27 cellular contexts compared by ENCODE assay signal in genomic region chr4:141328550-141329173, GRCh38.
A peak's percentile ranks its signal among the peaks of the same experiment; 100 is the strongest.
DNase-seq lines count a peak whose midpoint lies in the region; ATAC-seq, FAIRE-seq and TF ChIP-seq lines count a peak whose summit lies in the region.
"Had no signal": no experiment of that assay in that cellular context is flagged by ENCODE, and none has a peak within 500 bp of the region (broad histone marks: within the 10 kb centered on the region; RNA-seq: fewer than 3 reads in every experiment).

No MANE protein-coding gene starts in this region.

- CTCF ChIA-PET in PC-9 (lab: Charles Lee): no interaction called here
- CTCF ChIA-PET in activated CD4-positive, alpha-beta T cell treated with anti-CD3 and anti-CD28 coated beads for 36 hours (lab: Charles Lee): interaction anchor here (0.9 kb wide), 1 partner anchor 22 kb away, joined by 3 read pairs; no protein-coding TSS in a partner anchor

- H3K27me3 ChIP-seq in BLaER1 treated with 17β-estradiol and CSF1 and Interleukin-3, amounts not matched to agents 10 nM and 100 nM: no peaks in the 10 kb centered on the region
- H3K27me3 ChIP-seq in PC-9 (ENCODE audit: insufficient read depth, low read depth) (no peaks in the 10 kb centered on the region), fibroblast of lung (ENCODE audit: control insufficient read depth, insufficient read depth, low read length) (no peaks in the 10 kb centered on the region), pancreas (no peaks in the 10 kb centered on the region), SJCRH30 (no peaks in the 10 kb centered on the region)
- H3K27me3 ChIP-seq: adrenal gland, MG63, right atrium auricular region had no signal

- H3K9me3 ChIP-seq in BLaER1 treated with 17β-estradiol and CSF1 and Interleukin-3, amounts not matched to agents 10 nM and 100 nM (replicated peaks in 1 of 11): peaks cover 4 to 50% (median 18%) of the 10 kb centered on the region in 11 experiments; a peak in 18 of 22 replicates
- H3K9me3 ChIP-seq in PC-9 (ENCODE audit: insufficient read depth, low read depth): no peaks in the 10 kb centered on the region
- H3K9me3 ChIP-seq in fibroblast of lung (ENCODE audit: control insufficient read depth, insufficient read depth, low read depth, low read length): no peaks in the 10 kb centered on the region
- H3K9me3 ChIP-seq in pancreas: no peaks in the 10 kb centered on the region
- H3K9me3 ChIP-seq in SJCRH30 (replicated peaks): no peaks in the 10 kb centered on the region
- H3K9me3 ChIP-seq: adrenal gland, MG63, right atrium auricular region, thoracic aorta had no signal

- no peak for TF ChIP-seq CTCF in PC-9 (conservative IDR thresholded peaks at IDR 0.05)
- TF ChIP-seq CTCF in fibroblast of lung (conservative IDR thresholded peaks at IDR 0.05 in 1 of 2, IDR thresholded peaks at IDR 0.05 in 1 of 2; ENCODE audit: low read depth in 1 of 2, low read length in 2 of 2): no peak
- no peak for TF ChIP-seq CTCF in pancreas (IDR thresholded peaks at IDR 0.05)

- H3K36me3 Mint-ChIP-seq in activated CD4-positive, alpha-beta T cell treated with anti-CD3 and anti-CD28 coated beads for 36 hours (ENCODE audit: low read depth): no peaks in the 10 kb centered on the region
- H3K36me3 Mint-ChIP-seq: naive B cell had no signal

- no peak for FAIRE-seq in pancreas (lab: Jason Lieb, UNC)
- FAIRE-seq: kidney had no signal

- peaks cover 28 to 78% (median 43%) of the 10 kb centered on the region in 10 experiments for H3K4me1 ChIP-seq in BLaER1 treated with 17β-estradiol and CSF1 and Interleukin-3, amounts not matched to agents 10 nM and 100 nM
- peaks cover 28% of the 10 kb centered on the region for H3K4me1 ChIP-seq in PC-9 (replicated peaks; ENCODE audit: insufficient read depth)
- no peaks in the 10 kb centered on the region for H3K4me1 ChIP-seq in fibroblast of lung (ENCODE audit: control insufficient read depth, extremely low read depth, insufficient read depth, low read length)
- peaks cover 11 to 33% (median 21%) of the 10 kb centered on the region in 3 donors for H3K4me1 ChIP-seq in pancreas
- H3K4me1 ChIP-seq in SJCRH30: no peaks in the 10 kb centered on the region
- H3K4me1 ChIP-seq: right atrium auricular region had no signal

- H3K36me3 ChIP-seq in BLaER1 treated with 17β-estradiol and CSF1 and Interleukin-3, amounts not matched to agents 10 nM and 100 nM: 0 out of 22 replicates have a peak, but pooled peaks cover 0 to 5% (median 0%) of the 10 kb centered on the region in 11 experiments
- H3K36me3 ChIP-seq in PC-9 (ENCODE audit: low read depth) (no peaks in the 10 kb centered on the region), fibroblast of lung (ENCODE audit: control insufficient read depth, insufficient read depth, low read length) (no peaks in the 10 kb centered on the region), pancreas (peaks cover 0 to under 1% (median 0%) of the 10 kb centered on the region in 3 donors), SJCRH30 (no peaks in the 10 kb centered on the region)
- H3K36me3 ChIP-seq: adrenal gland, MG63, right atrium auricular region, thoracic aorta had no signal

- intact Hi-C loops in PC-9 (cut with micrococcal nuclease; ENCODE audit: unreplicated experiment) (no loop called here), pancreas (cut with DNase I) (no loop called here)
- intact Hi-C loops in activated CD4-positive, alpha-beta T cell treated with anti-CD3 and anti-CD28 coated beads for 36 hours (cut with DNase I, micrococcal nuclease): no loop called here

- H3K4me1 Mint-ChIP-seq in activated CD4-positive, alpha-beta T cell treated with anti-CD3 and anti-CD28 coated beads for 36 hours: no peaks in the 10 kb centered on the region

- no peaks in the 10 kb centered on the region for H4K20me1 ChIP-seq in BLaER1 treated with 17β-estradiol and CSF1 and Interleukin-3, amounts not matched to agents 10 nM and 100 nM
- H4K20me1 ChIP-seq in PC-9 (ENCODE audit: insufficient read depth): no peaks in the 10 kb centered on the region
- no peaks in the 10 kb centered on the region for H4K20me1 ChIP-seq in fibroblast of lung (ENCODE audit: control insufficient read depth, extremely low read depth, insufficient read depth, low read length)

- H3F3A ChIP-seq in PC-9 (ENCODE audit: insufficient read depth, low read depth): peaks cover 19% of the 10 kb centered on the region

- H3K9me3 Mint-ChIP-seq in activated CD4-positive, alpha-beta T cell treated with anti-CD3 and anti-CD28 coated beads for 36 hours (ENCODE audit: low read depth): no peaks in the 10 kb centered on the region
- H3K9me3 Mint-ChIP-seq: endodermal cell, naive B cell had no signal

- H3K79me2 ChIP-seq in PC-9 (ENCODE audit: low read depth) (no peaks in the 10 kb centered on the region), fibroblast of lung (ENCODE audit: control insufficient read depth, insufficient read depth, low read length) (no peaks in the 10 kb centered on the region)

- no peak overlapping the region for H3K4me3 ChIP-seq in BLaER1 treated with 17β-estradiol and CSF1 and Interleukin-3, amounts not matched to agents 10 nM and 100 nM
- H3K4me3 ChIP-seq in PC-9: no peak overlapping the region
- no peak overlapping the region for H3K4me3 ChIP-seq in fibroblast of lung (replicated peaks in 1 of 4; ENCODE audit: control extremely low read depth in 1 of 4, insufficient read depth in 1 of 4, low read depth in 3 of 4, low read length in 4 of 4)
- H3K4me3 ChIP-seq in pancreas: peak overlapping the region in 1 of 4 donors; percentile 58
- no peak overlapping the region for H3K4me3 ChIP-seq in SJCRH30
- H3K4me3 ChIP-seq: adrenal gland, MG63, right atrium auricular region, SK-N-MC, thoracic aorta had no signal

- DNase-seq in PC-9 (peak in 1 of 2 experiments; percentile 55), fibroblast of lung (ENCODE audit: low read depth in 2 of 2) (no peak), pancreas (no peak), LoVo (ENCODE audit: low spot score) (no peak), SJCRH30 (no peak)
- DNase-seq in activated CD4-positive, alpha-beta T cell treated with anti-CD3 and anti-CD28 coated beads for 36 hours: no peak
- DNase-seq: activated CD4-positive, alpha-beta T cell treated with anti-CD3 and anti-CD28 coated beads for 48 hours; activated naive CD4-positive, alpha-beta T cell; activated T-cell treated with anti-CD3 and anti-CD28 coated beads, Interleukin-2, amount 50 U/mL, for 48 hours; cortex of kidney; endodermal cell; kidney; MG63; naive B cell; NCI-H1417 treated with DMSO at 0.1 percent for 48 hours; NCI-H510A treated with DMSO at 0.1 percent for 48 hours; occipital lobe; stimulated activated CD4-positive, alpha-beta T cell treated with anti-CD3 and anti-CD28 coated beads, Interleukin-12 subunit alpha, Interleukin-12 subunit beta, amount 100 ng/mL, for 4 hours; stimulated activated CD4-positive, alpha-beta T cell treated with anti-CD3 and anti-CD28 coated beads, Interleukin-4, amount 100 ng/mL, for 24 hours; stimulated activated naive CD4-positive, alpha-beta T cell had no signal

- H2AFZ ChIP-seq in PC-9 (no peak overlapping the region), fibroblast of lung (ENCODE audit: low read length) (no peak overlapping the region)

- peak overlapping the region; percentile 74 to 94 (median 86) for H3K27ac ChIP-seq in BLaER1 treated with 17β-estradiol and CSF1 and Interleukin-3, amounts not matched to agents 10 nM and 100 nM
- H3K27ac ChIP-seq in PC-9: peak overlapping the region; percentile 66
- no peak overlapping the region for H3K27ac ChIP-seq in fibroblast of lung (ENCODE audit: insufficient read depth, low read length)
- H3K27ac ChIP-seq in pancreas: peak overlapping the region in 2 of 4 donors; percentile 46 to 55
- no peak overlapping the region for H3K27ac ChIP-seq in SJCRH30
- H3K27ac ChIP-seq: C4-2B, right atrium auricular region, SK-N-MC, thoracic aorta had no signal

- BruUV-seq in PC-9 (replicated peaks; lab: Mats Ljungman, UMichigan): no TSS peak

- no peak overlapping the region for H3K27ac Mint-ChIP-seq in activated CD4-positive, alpha-beta T cell treated with anti-CD3 and anti-CD28 coated beads for 36 hours
- H3K27ac Mint-ChIP-seq: endodermal cell, naive B cell had no signal

- H3K4me3 Mint-ChIP-seq in activated CD4-positive, alpha-beta T cell treated with anti-CD3 and anti-CD28 coated beads for 36 hours: no peak overlapping the region
- H3K4me3 Mint-ChIP-seq: endodermal cell, naive B cell had no signal

- peaks cover 31% of the 10 kb centered on the region for H3K27me3 Mint-ChIP-seq in activated CD4-positive, alpha-beta T cell treated with anti-CD3 and anti-CD28 coated beads for 36 hours

- 23 to 25% methylated on average over 6 of the region's 6 CpGs for WGBS in pancreas, 2 donors

- H3K4me2 ChIP-seq in BLaER1 treated with 17β-estradiol and CSF1 and Interleukin-3, amounts not matched to agents 10 nM and 100 nM: peak overlapping the region; percentile 38 to 84 (median 67)
- H3K4me2 ChIP-seq in PC-9: peak overlapping the region; percentile 61
- H3K4me2 ChIP-seq in fibroblast of lung (ENCODE audit: extremely low read depth, insufficient read depth, low read length): peak overlapping the region; percentile 25

- no peaks in the 10 kb centered on the region for H3K9me2 ChIP-seq in PC-9 (ENCODE audit: insufficient read depth)

- peak overlapping the region; percentile 47 to 76 (median 70); a peak in 20 of 22 replicates for H3K9ac ChIP-seq in BLaER1 treated with 17β-estradiol and CSF1 and Interleukin-3, amounts not matched to agents 10 nM and 100 nM
- H3K9ac ChIP-seq in fibroblast of lung (ENCODE audit: insufficient read depth, low read length): no peak overlapping the region

- ATAC-seq in pancreas: peak; percentile 23 to 64 (median 38)
- ATAC-seq in GM21717 (IDR thresholded peaks at IDR 0.05; ENCODE audit: unreplicated experiment): no peak
- ATAC-seq in activated CD4-positive, alpha-beta T cell treated with anti-CD3 and anti-CD28 coated beads for 36 hours: no peak

- POLR2A ChIA-PET in PC-9 (lab: Charles Lee; ENCODE audit: unreplicated experiment): interaction anchor here (0.6 to 0.7 kb wide), 2 partner anchors 115 to 873 kb away, joined by 4 to 6 read pairs; no protein-coding TSS in a partner anchor
- POLR2A ChIA-PET in activated CD4-positive, alpha-beta T cell treated with anti-CD3 and anti-CD28 coated beads for 36 hours (lab: Charles Lee): no interaction called here

Comparison
In these comparisons a context has a peak if more than half of its experiments do, and no peak if none do; other contexts are left out.
1. H3K27ac ChIP-seq: peak in BLaER1 treated with 17β-estradiol and CSF1 and Interleukin-3, amounts not matched to agents 10 nM and 100 nM (11 of 11) and PC-9 (single experiment); none in fibroblast of lung (single experiment) and SJCRH30 (single experiment).
2. ATAC-seq: peak in pancreas (4 of 4); none in GM21717 (single experiment) and activated CD4-positive, alpha-beta T cell treated with anti-CD3 and anti-CD28 coated beads for 36 hours (single experiment).
3. Peak in every context shown above with its lines, with median percentiles within 50 percentile points of each other: H3K4me2 ChIP-seq.